1 cellular context compared by ENCODE assay signal in the genomic region with DNA sequence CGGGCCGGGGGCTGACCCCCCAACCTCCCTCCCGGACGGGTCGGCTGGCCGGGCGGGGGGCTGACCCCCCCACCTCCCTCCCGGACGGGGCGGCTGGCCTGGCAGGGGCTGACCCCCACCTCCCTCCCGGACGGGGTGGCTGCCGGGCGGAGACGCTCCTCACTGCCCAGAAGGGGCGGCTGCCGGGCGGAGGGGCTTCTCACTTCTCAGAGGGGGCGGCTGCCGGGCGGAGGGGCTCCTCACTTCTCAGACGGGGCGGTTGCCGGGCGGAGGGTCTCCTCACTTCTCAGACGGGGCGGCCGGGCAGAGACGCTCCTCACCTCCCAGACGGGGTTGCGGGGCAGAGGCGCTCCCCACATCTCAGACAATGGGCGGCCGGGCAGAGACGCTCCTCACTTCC.
DNase-seq lines count a peak whose midpoint lies in the region; TF ChIP-seq lines count a peak whose summit lies in the region.
"Not testable (repeated sequence)": the region's sequence is repeated elsewhere in the genome, so short reads cannot be mapped to it uniquely, and the experiment has no call there.

No MANE protein-coding gene starts in this region.

- DNase-seq in WERI-Rb-1, result not testable (repeated sequence)

- not testable (repeated sequence) for TF ChIP-seq CTCF in WERI-Rb-1 (IDR thresholded peaks at IDR 0.05; ENCODE audit: low read depth, low read length)

- peak overlapping the region; percentile 60 for H3K27ac ChIP-seq in WERI-Rb-1

- not testable (repeated sequence) for H3K27me3 ChIP-seq in WERI-Rb-1 (ENCODE audit: insufficient read depth, low read depth, severe bottlenecking)

- H3K36me3 ChIP-seq in WERI-Rb-1, result not testable (repeated sequence)

- H3K9me3 ChIP-seq in WERI-Rb-1 (ENCODE audit: severe bottlenecking), result not testable (repeated sequence)

- H3K4me3 ChIP-seq in WERI-Rb-1 (ENCODE audit: low read depth, low read length), result not testable (repeated sequence)
